29 cellular contexts compared by ENCODE assay signal in genomic region chr16:65758620-65759019, GRCh38.
"Had no signal": no experiment of that assay in that cellular context is flagged by ENCODE, and none has a peak within 500 bp of the region (broad histone marks: within the 10 kb centered on the region; RNA-seq: fewer than 3 reads in every experiment).

No MANE protein-coding gene starts in this region.

- H3K27me3 ChIP-seq: brain microvascular endothelial cell, esophagus muscularis mucosa, foreskin keratinocyte, gastrocnemius medialis had no signal

- H3K4me1 ChIP-seq: esophagus muscularis mucosa, foreskin keratinocyte had no signal

- H3K36me3 ChIP-seq: brain microvascular endothelial cell, esophagus muscularis mucosa, gastrocnemius medialis, WERI-Rb-1 had no signal

- H3K27ac ChIP-seq: brain microvascular endothelial cell, coronary artery, dorsolateral prefrontal cortex, esophagus muscularis mucosa, foreskin keratinocyte, gastrocnemius medialis, WERI-Rb-1 had no signal

- ATAC-seq: activated CD4-positive, CD25-positive, alpha-beta regulatory T cell treated with anti-CD3 and anti-CD28 coated beads, Interleukin-2, amount 50 U/mL, for 24 hours; activated CD8-positive, alpha-beta memory T cell treated with anti-CD3 and anti-CD28 coated beads, Interleukin-2, amount 10 ng/mL, durations not matched to agents 7 days and 5 days; activated CD8-positive, alpha-beta T cell treated with anti-CD3 and anti-CD28 coated beads, Interleukin-2, amount 10 ng/mL, durations not matched to agents 7 days and 5 days; activated naive CD4-positive, alpha-beta T cell treated with anti-CD3 and anti-CD28 coated beads, Interleukin-2, amount 50 U/mL, for 72 hours; activated T-cell treated with anti-CD3 and anti-CD28 coated beads, Interleukin-2, amount 50 U/mL, for 72 hours; foreskin keratinocyte; gastrocnemius medialis; T-helper 17 cell had no signal

- FAIRE-seq: astrocyte had no signal

- H3K4me3 ChIP-seq: coronary artery, dorsolateral prefrontal cortex, esophagus muscularis mucosa, gastrocnemius medialis had no signal

- H3K9me3 ChIP-seq: esophagus muscularis mucosa, gastrocnemius medialis had no signal

- DNase-seq: activated B cell treated with CpG ODN at 0.5 μM for 24 hours; activated CD4-positive, alpha-beta memory T cell treated with anti-CD3 and anti-CD28 coated beads for 36 hours; activated CD4-positive, alpha-beta T cell treated with anti-CD3 and anti-CD28 coated beads, Interleukin-2, amount 10 ng/mL, durations not matched to agents 24 days and 14 days; activated CD8-positive, alpha-beta memory T cell treated with anti-CD3 and anti-CD28 coated beads, Interleukin-2, amount 10 ng/mL, durations not matched to agents 7 days and 5 days; activated CD8-positive, alpha-beta memory T cell treated with anti-CD3 and anti-CD28 coated beads, Interleukin-2, amount 50 U/mL, for 4 hours; activated CD8-positive, alpha-beta T cell treated with anti-CD3 and anti-CD28 coated beads, Interleukin-2, amount 10 ng/mL, durations not matched to agents 7 days and 5 days; activated gamma-delta T cell; activated naive CD4-positive, alpha-beta T cell; activated naive CD4-positive, alpha-beta T cell treated with anti-CD3 and anti-CD28 coated beads, Interleukin-2, amount 10 ng/mL, durations not matched to agents 7 days and 5 days; activated naive CD8-positive, alpha-beta T cell treated with anti-CD3 and anti-CD28 coated beads, Interleukin-2, amount 10 ng/mL, durations not matched to agents 7 days and 5 days; activated T-cell treated with anti-CD3 and anti-CD28 coated beads, Interleukin-2, amount 50 U/mL, for 24 hours; activated T-cell treated with anti-CD3 and anti-CD28 coated beads, Interleukin-2, amount 50 U/mL, for 72 hours; brain microvascular endothelial cell; dorsolateral prefrontal cortex; effector memory CD4-positive, alpha-beta T cell; endodermal cell; erythroblast; foreskin keratinocyte; gastrocnemius medialis; glutamatergic neuron; T-helper 1 cell; T-helper 17 cell; T1000; WERI-Rb-1 had no signal
